18 cellular contexts compared by ENCODE assay signal in the genomic region with DNA sequence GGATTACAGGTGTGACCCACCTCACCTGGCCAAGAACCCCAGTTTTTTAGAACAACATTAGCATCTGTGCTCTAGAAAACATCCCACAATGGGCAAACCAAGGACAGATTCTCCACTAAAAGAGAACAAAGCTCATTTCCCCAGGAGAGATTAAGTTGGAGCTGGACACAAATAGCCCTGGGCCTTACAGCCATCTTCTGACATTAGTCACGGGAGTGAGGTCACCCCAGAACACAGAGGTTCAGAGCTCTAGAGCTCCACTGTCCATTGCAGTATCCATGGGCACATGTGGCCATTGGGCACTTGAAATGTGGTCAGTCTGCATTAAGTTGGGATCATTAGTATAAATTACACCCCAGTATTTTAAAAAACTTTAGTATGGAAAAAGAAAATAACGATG.
"Had no signal": no experiment of that assay in that cellular context is flagged by ENCODE, and none has a peak within 500 bp of the region (broad histone marks: within the 10 kb centered on the region; RNA-seq: fewer than 3 reads in every experiment).

No MANE protein-coding gene starts in this region.

- DNase-seq: activated CD4-positive, alpha-beta T cell treated with anti-CD3 and anti-CD28 coated beads, Interleukin-2, amount 10 ng/mL, durations not matched to agents 7 days and 5 days; activated CD8-positive, alpha-beta T cell treated with anti-CD3 and anti-CD28 coated beads, Interleukin-2, amount 10 ng/mL, durations not matched to agents 7 days and 5 days; activated naive CD4-positive, alpha-beta T cell treated with Interleukin-2 at 50 U/mL for 16 hours; activated naive CD8-positive, alpha-beta T cell treated with anti-CD3 and anti-CD28 coated beads, Interleukin-2, amount 10 ng/mL, durations not matched to agents 7 days and 5 days; activated T-cell treated with anti-CD3 and anti-CD28 coated beads, Interleukin-2, amount 50 U/mL, for 24 hours; body of pancreas; caudate nucleus; effector memory CD8-positive, alpha-beta T cell; head of caudate nucleus; left lung; occipital lobe; retina; stimulated activated CD4-positive, alpha-beta T cell treated with anti-CD3 and anti-CD28 coated beads, Interleukin-12 subunit alpha, Interleukin-12 subunit beta, amount 100 ng/mL, for 4 hours; stimulated activated CD4-positive, alpha-beta T cell treated with anti-CD3 and anti-CD28 coated beads, Interleukin-1b, Interleukin-23, amount 100 ng/mL, for 48 hours; stimulated activated naive CD8-positive, alpha-beta T cell treated with anti-CD3 and anti-CD28 coated beads, Interleukin-15, Interleukin-2, amounts not matched to agents 100 U/mL and 50 U/mL, for 24 hours; substantia nigra; uterus had no signal

- H3K36me3 ChIP-seq: left lung, tibial nerve, uterus had no signal

- H3K27me3 ChIP-seq: body of pancreas, tibial nerve, uterus had no signal

- H3K4me3 ChIP-seq: body of pancreas, left lung, tibial nerve, uterus had no signal

- H3K9me3 ChIP-seq: uterus had no signal

- H3K27ac ChIP-seq: body of pancreas, left lung, tibial nerve, uterus had no signal

- H3K4me1 ChIP-seq: body of pancreas, left lung, tibial nerve, uterus had no signal
